ENCODE assay signal across 18 cellular contexts in genomic region chr4:5448286-5448685, GRCh38.
"Had no signal": no experiment of that assay in that cellular context is flagged by ENCODE, and none has a peak within 500 bp of the region (broad histone marks: within the 10 kb centered on the region; RNA-seq: fewer than 3 reads in every experiment).

No MANE protein-coding gene starts in this region.

- H3K4me1 ChIP-seq: esophagus squamous epithelium, gastroesophageal sphincter, sigmoid colon, uterus had no signal

- H3K27ac ChIP-seq: esophagus squamous epithelium, gastroesophageal sphincter, sigmoid colon, skin epidermis, uterus had no signal

- H3K27me3 ChIP-seq: esophagus squamous epithelium, gastroesophageal sphincter, sigmoid colon, uterus had no signal

- FAIRE-seq: kidney had no signal

- DNase-seq: cortex of kidney; effector memory CD8-positive, alpha-beta T cell; esophagus squamous epithelium; foreskin fibroblast; glutamatergic neuron; immature natural killer cell; kidney; left cardiac atrium; mesendoderm; naive thymus-derived CD4-positive, alpha-beta T cell; nephron progenitor cell; sigmoid colon; stimulated activated CD4-positive, alpha-beta T cell treated with anti-CD3 and anti-CD28 coated beads, Interleukin-2, amount 100 ng/mL, for 24 hours; stimulated activated naive CD4-positive, alpha-beta T cell treated with Interleukin-2 at 50 U/mL for 16 hours; trophoblast cell; uterus had no signal

- H3K36me3 Mint-ChIP-seq: immature natural killer cell; naive thymus-derived CD4-positive, alpha-beta T cell had no signal

- ATAC-seq: effector memory CD8-positive, alpha-beta T cell; gastroesophageal sphincter; left cardiac atrium; naive thymus-derived CD4-positive, alpha-beta T cell had no signal

- H3K36me3 ChIP-seq: esophagus squamous epithelium, gastroesophageal sphincter, sigmoid colon, uterus had no signal

- H3K9me3 Mint-ChIP-seq: immature natural killer cell had no signal

- H3K27ac Mint-ChIP-seq: effector memory CD8-positive, alpha-beta T cell; immature natural killer cell; naive thymus-derived CD4-positive, alpha-beta T cell; nephron progenitor cell had no signal

- H3K4me3 Mint-ChIP-seq: effector memory CD8-positive, alpha-beta T cell; immature natural killer cell; naive thymus-derived CD4-positive, alpha-beta T cell; nephron progenitor cell had no signal

- H3K9me3 ChIP-seq: esophagus squamous epithelium, gastroesophageal sphincter, sigmoid colon, uterus had no signal

- H3K4me3 ChIP-seq: esophagus squamous epithelium, gastroesophageal sphincter, sigmoid colon, skin epidermis, uterus had no signal

- H3K4me1 Mint-ChIP-seq: immature natural killer cell; naive thymus-derived CD4-positive, alpha-beta T cell had no signal
